1 cellular context compared by ENCODE assay signal in the genomic region with DNA sequence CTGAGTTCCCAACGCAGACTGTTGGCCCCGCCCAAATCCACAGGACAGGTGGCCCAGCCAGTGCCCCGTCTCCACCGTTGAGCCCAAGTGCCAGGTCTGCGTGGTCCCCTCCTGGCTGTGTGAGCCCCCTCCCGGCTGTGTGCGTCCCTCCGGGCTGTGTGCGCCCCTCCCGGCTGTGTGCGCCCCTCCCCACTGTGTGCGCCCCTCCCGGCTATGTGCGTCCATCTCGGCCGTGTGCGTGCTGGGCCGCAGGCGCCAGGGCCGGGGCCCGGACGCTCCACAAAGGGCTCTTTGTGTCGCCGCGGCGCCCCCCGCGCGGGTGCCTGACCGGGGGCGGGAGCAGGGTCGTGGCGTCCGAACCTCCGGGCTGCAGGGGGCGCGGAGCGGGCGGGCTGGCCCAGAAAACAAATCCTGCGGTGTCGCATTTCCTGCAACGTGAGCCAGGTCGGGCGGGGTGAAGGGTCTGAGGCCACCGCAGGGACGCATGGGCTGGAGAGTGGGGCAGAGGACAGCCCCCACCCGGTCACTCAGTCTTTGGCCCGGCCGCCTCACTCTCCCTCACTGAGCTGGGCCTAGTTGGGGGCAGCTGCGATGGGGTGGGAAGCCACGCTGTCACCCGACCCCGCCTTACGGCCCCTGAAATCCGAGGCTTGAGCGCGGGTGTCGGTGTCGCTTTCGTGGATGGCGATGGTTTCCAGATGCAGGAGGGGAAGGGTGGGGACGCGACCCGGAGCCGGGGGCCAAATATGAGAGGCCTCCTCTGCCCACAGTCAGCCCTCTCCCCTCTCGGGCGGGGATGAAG.
TF ChIP-seq lines count a peak whose summit lies in the region.

No MANE protein-coding gene starts in this region.

TF ChIP-seq in HEK293, 187 proteins besides CTCF, POLR2A, EP300 and RAD21 (continued from another document):
- TF ChIP-seq, protein P1, sequence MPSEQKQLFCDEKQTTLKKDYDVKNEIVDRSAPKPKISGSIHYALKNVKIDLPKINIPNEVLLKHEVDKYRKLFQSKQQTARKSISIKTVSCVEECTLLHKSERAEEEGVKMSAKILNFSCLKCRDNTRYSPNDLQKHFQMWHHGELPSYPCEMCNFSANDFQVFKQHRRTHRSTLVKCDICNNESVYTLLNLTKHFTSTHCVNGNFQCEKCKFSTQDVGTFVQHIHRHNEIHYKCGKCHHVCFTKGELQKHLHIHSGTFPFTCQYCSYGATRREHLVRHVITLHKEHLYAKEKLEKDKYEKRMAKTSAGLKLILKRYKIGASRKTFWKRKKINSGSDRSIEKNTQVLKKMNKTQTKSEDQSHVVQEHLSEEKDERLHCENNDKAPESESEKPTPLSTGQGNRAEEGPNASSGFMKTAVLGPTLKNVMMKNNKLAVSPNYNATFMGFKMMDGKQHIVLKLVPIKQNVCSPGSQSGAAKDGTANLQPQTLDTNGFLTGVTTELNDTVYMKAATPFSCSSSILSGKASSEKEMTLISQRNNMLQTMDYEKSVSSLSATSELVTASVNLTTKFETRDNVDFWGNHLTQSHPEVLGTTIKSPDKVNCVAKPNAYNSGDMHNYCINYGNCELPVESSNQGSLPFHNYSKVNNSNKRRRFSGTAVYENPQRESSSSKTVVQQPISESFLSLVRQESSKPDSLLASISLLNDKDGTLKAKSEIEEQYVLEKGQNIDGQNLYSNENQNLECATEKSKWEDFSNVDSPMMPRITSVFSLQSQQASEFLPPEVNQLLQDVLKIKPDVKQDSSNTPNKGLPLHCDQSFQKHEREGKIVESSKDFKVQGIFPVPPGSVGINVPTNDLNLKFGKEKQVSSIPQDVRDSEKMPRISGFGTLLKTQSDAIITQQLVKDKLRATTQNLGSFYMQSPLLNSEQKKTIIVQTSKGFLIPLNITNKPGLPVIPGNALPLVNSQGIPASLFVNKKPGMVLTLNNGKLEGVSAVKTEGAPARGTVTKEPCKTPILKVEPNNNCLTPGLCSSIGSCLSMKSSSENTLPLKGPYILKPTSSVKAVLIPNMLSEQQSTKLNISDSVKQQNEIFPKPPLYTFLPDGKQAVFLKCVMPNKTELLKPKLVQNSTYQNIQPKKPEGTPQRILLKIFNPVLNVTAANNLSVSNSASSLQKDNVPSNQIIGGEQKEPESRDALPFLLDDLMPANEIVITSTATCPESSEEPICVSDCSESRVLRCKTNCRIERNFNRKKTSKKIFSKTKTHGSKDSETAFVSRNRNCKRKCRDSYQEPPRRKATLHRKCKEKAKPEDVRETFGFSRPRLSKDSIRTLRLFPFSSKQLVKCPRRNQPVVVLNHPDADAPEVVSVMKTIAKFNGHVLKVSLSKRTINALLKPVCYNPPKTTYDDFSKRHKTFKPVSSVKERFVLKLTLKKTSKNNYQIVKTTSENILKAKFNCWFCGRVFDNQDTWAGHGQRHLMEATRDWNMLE (tag by site-specific recombination; conservative IDR thresholded peaks at IDR 0.05; ENCODE audit: low read depth): no peak
